Comparison of ENCODE assay signal across 17 cellular contexts in the genomic region with DNA sequence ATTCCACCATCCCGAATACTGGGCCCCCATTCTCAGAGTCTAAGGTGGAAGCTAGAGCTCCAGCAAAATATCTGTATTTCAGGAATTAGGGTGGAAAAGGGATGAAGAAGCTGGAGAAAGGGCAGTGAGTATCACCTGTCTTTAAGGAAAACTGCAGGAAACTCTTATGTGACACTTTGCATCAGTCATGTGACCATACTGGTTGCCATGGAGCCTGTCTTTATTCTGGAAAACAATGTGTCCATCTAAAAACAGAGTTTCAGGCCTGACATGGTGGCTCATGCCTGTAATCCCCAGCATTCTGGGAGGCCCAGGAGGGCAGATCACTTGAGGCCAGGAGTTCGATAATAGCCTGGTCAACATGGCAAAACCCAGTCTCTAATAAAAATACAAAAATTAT. TPM values are rescaled to one million over a fixed set of nuclear protein-coding genes. Genes with fewer than 3 reads are reported as not detected.
DNase-seq lines count a peak whose midpoint lies in the region; ATAC-seq and TF ChIP-seq lines count a peak whose summit lies in the region.
"Had no signal": no experiment of that assay in that cellular context is flagged by ENCODE, and none has a peak within 500 bp of the region (broad histone marks: within the 10 kb centered on the region; RNA-seq: fewer than 3 reads in every experiment).

No MANE protein-coding gene starts in this region.

- H3K4me3 Mint-ChIP-seq in HFFc6 = no peak overlapping the region
- H3K4me3 Mint-ChIP-seq: CD4-positive, alpha-beta T cell had no signal

- no peak overlapping the region for H3K4me2 ChIP-seq in mesenchymal stem cell (ENCODE audit: low read length, poor library complexity, severe bottlenecking)

- peaks cover 3% of the 10 kb centered on the region for H3K4me1 ChIP-seq in mesenchymal stem cell (ENCODE audit: control insufficient read depth, insufficient read depth, low read depth, low read length)
- H3K4me1 ChIP-seq: BE2C had no signal

- no peak overlapping the region for H4K8ac ChIP-seq in mesenchymal stem cell (ENCODE audit: low read length)

- no peak overlapping the region for H2BK5ac ChIP-seq in mesenchymal stem cell (ENCODE audit: low read depth, low read length, poor library complexity, severe bottlenecking)

- no peak for ATAC-seq in HG03097 (IDR thresholded peaks at IDR 0.05; ENCODE audit: low FRiP score, unreplicated experiment)
- ATAC-seq: HepG2 had no signal

- peaks cover 65% of the 10 kb centered on the region for H3K36me3 Mint-ChIP-seq in HFFc6 (ENCODE audit: low read depth)

- H2BK15ac ChIP-seq in mesenchymal stem cell (ENCODE audit: low read depth, poor library complexity, severe bottlenecking) = no peak overlapping the region

- WGBS in mesenchymal stem cell = 100% methylated on average over 2 of the region's 2 CpGs

- H3K27me3 Mint-ChIP-seq in HFFc6 (ENCODE audit: insufficient read depth) = peaks cover 8% of the 10 kb centered on the region; the same call in 1 of the 2 replicates

- peaks cover 79% of the 10 kb centered on the region for H3K4me1 Mint-ChIP-seq in HFFc6 (ENCODE audit: low read depth)

- no peak overlapping the region for H3K23ac ChIP-seq in mesenchymal stem cell (ENCODE audit: low read length in 2 of 2)

- H3K9me3 ChIP-seq in mesenchymal stem cell (ENCODE audit: control insufficient read depth, low read length) (no peaks in the 10 kb centered on the region), MG63 (peaks cover 2% of the 10 kb centered on the region; the same call in 1 of the 2 replicates)
- H3K9me3 ChIP-seq: BE2C, SJSA1 had no signal

- DNase-seq in DMS79 treated with DMSO at 0.1 percent for 48 hours (lab: John Stamatoyannopoulos, UW) (peak; percentile 19), DMS79 (lab: John Stamatoyannopoulos, UW) (no peak), HFFc6 (no peak), NCI-H69 (lab: John Stamatoyannopoulos, UW) (peak; percentile 55), mesenchymal stem cell (peak; percentile 20), caudate nucleus (lab: John Stamatoyannopoulos, UW) (no peak), MG63 (no peak)
- DNase-seq: BE2C; CD4-positive, alpha-beta T cell; DND-41; GM23248; Karpas-422; NCI-H446 had no signal

- H2BK12ac ChIP-seq in mesenchymal stem cell (ENCODE audit: low read length in 2 of 2) = no peak overlapping the region

- no peak overlapping the region for H3K4ac ChIP-seq in mesenchymal stem cell (ENCODE audit: low read depth in 1 of 2, low read length in 2 of 2)

- no peak overlapping the region for H3K18ac ChIP-seq in mesenchymal stem cell (ENCODE audit: low read depth in 1 of 2, low read length in 2 of 2)

- peaks cover 23% of the 10 kb centered on the region for H3K9me3 Mint-ChIP-seq in HFFc6
- H3K9me3 Mint-ChIP-seq: CD4-positive, alpha-beta T cell had no signal

- H3K27ac ChIP-seq in mesenchymal stem cell (ENCODE audit: low read length, poor library complexity, severe bottlenecking) (no peak overlapping the region), caudate nucleus (ENCODE audit: low read depth, low read length) (no peak overlapping the region)
- H3K27ac ChIP-seq: 22Rv1, GM23248, SJSA1 had no signal

- H3K79me1 ChIP-seq in mesenchymal stem cell (replicated peaks; ENCODE audit: low read length, poor library complexity, severe bottlenecking) = peaks cover 24% of the 10 kb centered on the region

- H2AFZ ChIP-seq in mesenchymal stem cell (ENCODE audit: low read depth, low read length) = no peak overlapping the region
- H2AFZ ChIP-seq: GM23248 had no signal

- H2BK120ac ChIP-seq in mesenchymal stem cell (ENCODE audit: low read depth, low read length) = no peak overlapping the region

- no peak overlapping the region for H3K9ac ChIP-seq in mesenchymal stem cell (ENCODE audit: low read length)
- H3K9ac ChIP-seq: GM23248 had no signal

- H4K91ac ChIP-seq in mesenchymal stem cell (ENCODE audit: low read length) = no peak overlapping the region

- H3K27me3 ChIP-seq in mesenchymal stem cell (ENCODE audit: control insufficient read depth in 1 of 2, insufficient read depth in 1 of 2, low read length in 2 of 2) = no peaks in the 10 kb centered on the region
- no peaks in the 10 kb centered on the region for H3K27me3 ChIP-seq in MG63
- H3K27me3 ChIP-seq: BE2C, SJSA1 had no signal

- TF ChIP-seq CTCF in HFFc6 (IDR thresholded peaks at IDR 0.05) = no peak

- peak overlapping the region; percentile 62 for H2AK5ac ChIP-seq in mesenchymal stem cell (ENCODE audit: low read length, severe bottlenecking)

- peak overlapping the region; percentile 31; the same call in 1 of the 2 replicates for H3K27ac Mint-ChIP-seq in HFFc6
- H3K27ac Mint-ChIP-seq: CD4-positive, alpha-beta T cell had no signal

- no peaks in the 10 kb centered on the region for H3K36me3 ChIP-seq in mesenchymal stem cell (ENCODE audit: control insufficient read depth in 1 of 2, insufficient read depth in 2 of 2, low read depth in 1 of 2, low read length in 2 of 2)
- peaks cover 8% of the 10 kb centered on the region for H3K36me3 ChIP-seq in MG63
- H3K36me3 ChIP-seq: BE2C had no signal

- no peak overlapping the region for H3K14ac ChIP-seq in mesenchymal stem cell (ENCODE audit: low read length in 2 of 2)

- H3K4me3 ChIP-seq in mesenchymal stem cell (ENCODE audit: insufficient read depth in 1 of 2, low read depth in 1 of 2, low read length in 2 of 2) (no peak overlapping the region), MG63 (no peak overlapping the region)
- H3K4me3 ChIP-seq: GM23248, SJSA1 had no signal

RNA-seq across cellular contexts. Expression of a gene that starts 52.9 kb away (rescaled TPM):
- total RNA-seq in HFFc6 (2021; fragmentation: NEBNext Ultra II Directional; extraction: Animal tissue kit (Norgen Biotek cat#: 25700)) = 1 to 10 TPM; 1.2 to 2.0 (median 1.3) TPM
- 0.41 TPM for polyA plus RNA-seq in mesenchymal stem cell (2013, experiment 1 of 2)
- polyA plus RNA-seq in mesenchymal stem cell (2013, experiment 2 of 2) = 0.42 TPM
- total RNA-seq in MG63 (2014; rRNA removed; shearing (Covaris generic); ENCODE audit: low replicate concordance) = 2.0 and 3.3 TPM in 2 replicates
- polyA plus RNA-seq: HepG2 had no signal

Comparison
In these comparisons a context has a peak if more than half of its experiments do, and no peak if none do; other contexts are left out.
1. DNase-seq: peak in DMS79 treated with DMSO at 0.1 percent for 48 hours (single experiment), NCI-H69 (single experiment) and mesenchymal stem cell (single experiment); none in DMS79 (single experiment), HFFc6 (single experiment), caudate nucleus (0 of 61) and MG63 (single experiment).